In genomic region chr1:184888505-184888904, GRCh38 we compare ENCODE assay signal across 15 cellular contexts.
DNase-seq lines count a peak whose midpoint lies in the region; ATAC-seq and TF ChIP-seq lines count a peak whose summit lies in the region.
"Had no signal": no experiment of that assay in that cellular context is flagged by ENCODE, and none has a peak within 500 bp of the region (broad histone marks: within the 10 kb centered on the region; RNA-seq: fewer than 3 reads in every experiment).

No MANE protein-coding gene starts in this region.

- H3K4me3 ChIP-seq in right atrium auricular region = no peak overlapping the region
- no peak overlapping the region for H3K4me3 ChIP-seq in fibroblast of mammary gland (ENCODE audit: control insufficient read depth, low read depth, low read length)
- no peak overlapping the region for H3K4me3 ChIP-seq in uterus
- H3K4me3 ChIP-seq: stomach had no signal

- H3K27ac Mint-ChIP-seq in T-helper 17 cell = peak overlapping the region; percentile 99

- intact Hi-C loops in Right ventricle myocardium inferior (cut with DNase I) = loop anchor here (5.0 kb wide), 1 partner anchor 81 kb away; no protein-coding TSS in a partner anchor
- intact Hi-C loops in uterus (cut with DNase I; ENCODE audit: low total_unique reads) = no loop called here

- peaks cover 2% of the 10 kb centered on the region for H3K36me3 Mint-ChIP-seq in T-helper 17 cell (ENCODE audit: low read depth)

- no peaks in the 10 kb centered on the region for H3K27me3 Mint-ChIP-seq in T-helper 17 cell

- TF ChIP-seq POLR2A in uterus (IDR thresholded peaks at IDR 0.05) = no peak

- H3K4me3 Mint-ChIP-seq in T-helper 17 cell = no peak overlapping the region

- TF ChIP-seq CTCF in right atrium auricular region (IDR thresholded peaks at IDR 0.05) (no peak), fibroblast of mammary gland (conservative IDR thresholded peaks at IDR 0.05; ENCODE audit: control insufficient read depth, insufficient read depth, low read depth, low read length) (no peak), uterus (IDR thresholded peaks at IDR 0.05) (no peak)

- H3K27ac ChIP-seq in right atrium auricular region = peak overlapping the region; percentile 67 to 95
- peak overlapping the region; percentile 34 to 56 for H3K27ac ChIP-seq in uterus

- no peak for DNase-seq in right atrium auricular region (ENCODE audit: low spot score)
- DNase-seq in Right ventricle myocardium inferior (ENCODE audit: missing footprints) = no peak
- DNase-seq in T-helper 17 cell = no peak
- DNase-seq in fibroblast of mammary gland (ENCODE audit: low read depth) = peak; percentile 78
- no peak for DNase-seq in uterus
- no peak for DNase-seq in NCI-H2227 (lab: John Stamatoyannopoulos, UW; ENCODE audit: unreplicated experiment)
- DNase-seq in NK-92 (lab: John Stamatoyannopoulos, UW; ENCODE audit: unreplicated experiment) = no peak
- DNase-seq in HK-2 (ENCODE audit: unreplicated experiment) = no peak
- DNase-seq: aorta; GDM1; NCI-H1930; OCI-M1; stimulated activated CD4-positive, alpha-beta T cell treated with anti-CD3 and anti-CD28 coated beads, Interleukin-1b, Interleukin-23, amount 100 ng/mL, for 48 hours; stomach had no signal

- H3K9me3 ChIP-seq in right atrium auricular region (no peaks in the 10 kb centered on the region), T-helper 17 cell (ENCODE audit: control insufficient read depth, low read length, poor library complexity, severe bottlenecking) (no peaks in the 10 kb centered on the region), uterus (no peaks in the 10 kb centered on the region)
- H3K9me3 ChIP-seq: stomach had no signal

- H3K36me3 ChIP-seq in right atrium auricular region (peaks cover 18% of the 10 kb centered on the region), uterus (no peaks in the 10 kb centered on the region)

- H3K4me1 ChIP-seq in right atrium auricular region (peaks cover 0 to 68% of the 10 kb centered on the region in 2 donors), uterus (no peaks in the 10 kb centered on the region)

- no peaks in the 10 kb centered on the region for H3K27me3 ChIP-seq in right atrium auricular region
- no peaks in the 10 kb centered on the region for H3K27me3 ChIP-seq in uterus
- H3K27me3 ChIP-seq: stomach had no signal

- H3K4me1 Mint-ChIP-seq in T-helper 17 cell = peaks cover 36% of the 10 kb centered on the region

- ATAC-seq in Right ventricle myocardium inferior = no peak
- no peak for ATAC-seq in T-helper 17 cell
- ATAC-seq: left lobe of liver had no signal
